Comparison of ENCODE assay signal across 27 cellular contexts in the genomic region with DNA sequence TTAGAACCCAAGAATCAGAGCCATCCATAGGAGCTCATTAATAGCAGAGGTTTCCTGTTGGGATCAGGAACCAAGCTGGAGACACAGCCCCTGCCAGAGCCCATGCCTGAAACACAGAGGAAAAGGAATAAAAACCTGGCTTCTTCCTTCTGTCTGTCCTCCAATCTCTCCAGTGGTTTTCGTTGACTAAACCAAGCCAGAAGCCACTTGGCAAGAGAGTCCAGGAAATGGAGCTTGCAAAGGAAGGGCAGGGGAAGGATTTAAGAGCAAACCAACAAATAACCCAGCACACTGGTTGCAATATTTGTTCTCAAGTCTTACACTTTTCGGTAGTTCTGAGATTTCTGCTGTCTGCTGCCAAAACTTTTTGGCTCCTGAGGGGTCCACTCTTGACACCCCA.
"Had no signal": no experiment of that assay in that cellular context is flagged by ENCODE, and none has a peak within 500 bp of the region (broad histone marks: within the 10 kb centered on the region; RNA-seq: fewer than 3 reads in every experiment).

No MANE protein-coding gene starts in this region.

- H3K27ac ChIP-seq: adrenal gland, KMS-11, RWPE1 had no signal

- H3K4me3 ChIP-seq: adrenal gland had no signal

- H3K4me2 ChIP-seq: KMS-11 had no signal

- ATAC-seq: activated CD8-positive, alpha-beta T cell treated with anti-CD3 and anti-CD28 coated beads, Interleukin-2, amount 10 ng/mL, durations not matched to agents 7 days and 5 days; Panc1; T-helper 17 cell; WTC11 had no signal

- H3K9ac ChIP-seq: KMS-11 had no signal

- H3K9me3 ChIP-seq: adrenal gland had no signal

- H3K27me3 ChIP-seq: adrenal gland had no signal

- H3K36me3 ChIP-seq: adrenal gland had no signal

- DNase-seq: activated CD4-positive, alpha-beta T cell treated with anti-CD3 and anti-CD28 coated beads for 48 hours; activated CD4-positive, alpha-beta T cell treated with anti-CD3 and anti-CD28 coated beads, Interleukin-2, amount 50 U/mL, for 4 hours; activated CD4-positive, CD25-positive, alpha-beta regulatory T cell treated with anti-CD3 and anti-CD28 coated beads, Interleukin-2, amount 50 U/mL, for 72 hours; activated CD8-positive, alpha-beta memory T cell treated with anti-CD3 and anti-CD28 coated beads, Interleukin-2, amount 50 U/mL, for 48 hours; activated CD8-positive, alpha-beta T cell treated with anti-CD3 and anti-CD28 coated beads, Interleukin-2, amount 10 ng/mL, durations not matched to agents 7 days and 5 days; activated naive CD4-positive, alpha-beta T cell treated with anti-CD3 and anti-CD28 coated beads, Interleukin-2, amount 50 U/mL, for 16 hours; activated naive CD8-positive, alpha-beta T cell treated with anti-CD3 and anti-CD28 coated beads, Interleukin-2, amount 10 ng/mL, durations not matched to agents 7 days and 5 days; activated T-cell treated with anti-CD3 and anti-CD28 coated beads, Interleukin-2, amount 50 U/mL, for 1 hour; adrenal gland; anterior cingulate cortex; caudate nucleus; MV-4-11; NCI-H1092 treated with DMSO at 0.1 percent for 48 hours; NCI-H1436; NCI-H1694 treated with DMSO at 0.1 percent for 48 hours; NCI-H2029 treated with DMSO at 0.1 percent for 48 hours; NCI-H345; NCI-H510A treated with DMSO at 0.1 percent for 48 hours; NCI-H748 treated with DMSO at 0.1 percent for 48 hours; OCI-M1; SHP77 treated with DMSO at 0.1 percent for 48 hours; T-helper 17 cell; T-helper 9 cell had no signal
